19 cellular contexts compared by ENCODE assay signal in the genomic region with DNA sequence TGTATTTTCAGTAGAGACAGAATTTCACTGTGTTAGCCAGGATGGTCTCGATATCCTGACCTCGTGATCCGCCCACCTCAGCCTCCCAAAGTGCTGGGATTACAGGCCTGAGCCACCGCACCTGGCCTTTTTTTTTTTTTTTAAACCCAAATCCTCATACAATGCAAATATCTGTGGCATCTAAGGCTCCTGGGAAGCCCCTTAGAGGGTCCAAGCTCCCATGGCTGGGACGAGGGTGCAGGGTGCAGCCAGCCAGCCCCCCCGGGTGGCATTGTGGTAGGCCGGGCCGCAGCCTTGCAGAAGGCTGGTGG. TPM values are rescaled to one million over a fixed set of nuclear protein-coding genes. Genes with fewer than 3 reads are reported as not detected.
"Had no signal": no experiment of that assay in that cellular context is flagged by ENCODE, and none has a peak within 500 bp of the region (broad histone marks: within the 10 kb centered on the region; RNA-seq: fewer than 3 reads in every experiment).

No MANE protein-coding gene starts in this region.

RNA-seq across cellular contexts. Expression of a gene that starts 39.3 kb away (rescaled TPM):
- total RNA-seq: activated T-helper 1 cell treated with anti-CD3 and anti-CD28 coated beads, Interleukin-12 subunit alpha, Interleukin-12 subunit beta, Interleukin-2, Interleukin-4 antibody, amounts not matched to agents 30 ng/mL and 10 ng/mL and 1 ng/mL, durations not matched to agents 14 hours and 24 hours and 36 hours; activated T-helper 2 cell treated with anti-CD3 and anti-CD28 coated beads, Interferon-gamma antibody, Interleukin-2, Interleukin-4, amounts not matched to agents 10 μg/mL and 5 μg/mL and 100 μg/mL, durations not matched to agents 14 hours and 24 hours and 36 hours; cardiac muscle cell; T-helper 1 cell treated with Interleukin-12 subunit alpha and Interleukin-12 subunit beta and Interleukin-4 antibody, amounts not matched to agents 30 ng/mL and 1 ng/mL, for 36 hours had no signal

RNA-seq across cellular contexts. Expression of a gene that starts 53.4 kb away (rescaled TPM):
- total RNA-seq: activated CD4-positive, alpha-beta memory T cell treated with anti-CD3 and anti-CD28 coated beads for 36 hours; activated CD4-positive, alpha-beta T cell treated with anti-CD3 and anti-CD28 coated beads for 36 hours; activated CD4-positive, alpha-beta T cell treated with anti-CD3 and anti-CD28 coated beads, Interleukin-2, amount 10 ng/mL, durations not matched to agents 24 days and 14 days; activated CD8-positive, alpha-beta memory T cell treated with anti-CD3 and anti-CD28 coated beads for 36 hours; activated CD8-positive, alpha-beta memory T cell treated with anti-CD3 and anti-CD28 coated beads, Interleukin-2, amount 10 ng/mL, durations not matched to agents 7 days and 5 days; activated CD8-positive, alpha-beta T cell treated with anti-CD3 and anti-CD28 coated beads, Interleukin-2, amount 10 ng/mL, durations not matched to agents 7 days and 5 days; activated naive CD4-positive, alpha-beta T cell treated with anti-CD3 and anti-CD28 coated beads for 36 hours; activated naive CD8-positive, alpha-beta T cell treated with anti-CD3 and anti-CD28 coated beads for 36 hours; activated T-helper 1 cell treated with anti-CD3 and anti-CD28 coated beads, Interleukin-12 subunit alpha, Interleukin-12 subunit beta, Interleukin-2, Interleukin-4 antibody, amounts not matched to agents 30 ng/mL and 10 ng/mL and 1 ng/mL, durations not matched to agents 14 hours and 24 hours and 36 hours; activated T-helper 2 cell treated with anti-CD3 and anti-CD28 coated beads, Interferon-gamma antibody, Interleukin-2, Interleukin-4, amounts not matched to agents 10 μg/mL and 5 μg/mL and 100 μg/mL, durations not matched to agents 14 hours and 24 hours and 36 hours; adrenal gland; aorta; breast epithelium; dermis blood vessel endothelial cell; esophagus muscularis mucosa; foreskin keratinocyte; gastrocnemius medialis; T-helper 1 cell treated with Interleukin-12 subunit alpha and Interleukin-12 subunit beta and Interleukin-4 antibody, amounts not matched to agents 30 ng/mL and 1 ng/mL, for 36 hours had no signal
- polyA plus RNA-seq: adrenal gland, aorta, foreskin keratinocyte had no signal
